24 cellular contexts compared by ENCODE assay signal in genomic region chr18:6605115-6605869, GRCh38.
A peak's percentile ranks its signal among the peaks of the same experiment; 100 is the strongest.
DNase-seq lines count a peak whose midpoint lies in the region; ATAC-seq, FAIRE-seq and TF ChIP-seq lines count a peak whose summit lies in the region.
"Had no signal": no experiment of that assay in that cellular context is flagged by ENCODE, and none has a peak within 500 bp of the region (broad histone marks: within the 10 kb centered on the region; RNA-seq: fewer than 3 reads in every experiment).

No MANE protein-coding gene starts in this region.

- BruUV-seq in PC-3 (replicated peaks; lab: Mats Ljungman, UMichigan): no TSS peak
- BruUV-seq in A673 (replicated peaks; lab: Mats Ljungman, UMichigan): no TSS peak

- peaks cover 4% of the 10 kb centered on the region for H3F3A ChIP-seq in PC-3 (ENCODE audit: low read length, unreplicated experiment)

- no peaks in the 10 kb centered on the region for H3K9me3 Mint-ChIP-seq in activated CD4-positive, alpha-beta T cell treated with anti-CD3 and anti-CD28 coated beads for 36 hours (ENCODE audit: low read depth)

- intact Hi-C loops in PC-3 (cut with micrococcal nuclease): loop anchor here (1.0 kb wide), 1 partner anchor 114 kb away; no protein-coding TSS in a partner anchor
- intact Hi-C loops in activated CD4-positive, alpha-beta T cell treated with anti-CD3 and anti-CD28 coated beads for 36 hours (cut with DNase I, micrococcal nuclease): no loop called here
- intact Hi-C loops in A673 (cut with micrococcal nuclease; ENCODE audit: unreplicated experiment): no loop called here

- POLR2A ChIA-PET in PC-3 (lab: Charles Lee; ENCODE audit: unreplicated experiment): interaction anchor here (0.7 kb wide), 1 partner anchor 15 kb away, joined by 3 read pairs; no protein-coding TSS in a partner anchor
- POLR2A ChIA-PET in activated CD4-positive, alpha-beta T cell treated with anti-CD3 and anti-CD28 coated beads for 36 hours (lab: Charles Lee): no interaction called here
- POLR2A ChIA-PET in A673 (lab: Charles Lee; ENCODE audit: low non-redundant PET): no interaction called here

- no peaks in the 10 kb centered on the region for H3K27me3 Mint-ChIP-seq in activated CD4-positive, alpha-beta T cell treated with anti-CD3 and anti-CD28 coated beads for 36 hours
- H3K27me3 Mint-ChIP-seq: stimulated activated naive CD8-positive, alpha-beta T cell treated with anti-CD3 and anti-CD28 coated beads, Interleukin-15, Interleukin-2, amounts not matched to agents 100 ng/mL and 50 ng/mL, for 24 hours had no signal

- H3K36me3 Mint-ChIP-seq in activated CD4-positive, alpha-beta T cell treated with anti-CD3 and anti-CD28 coated beads for 36 hours (ENCODE audit: low read depth): no peaks in the 10 kb centered on the region
- H3K36me3 Mint-ChIP-seq: CD8-positive, alpha-beta memory T cell; natural killer cell had no signal

- no peaks in the 10 kb centered on the region; the same call in 1 of the 2 replicates for H3K9me2 ChIP-seq in PC-3 (replicated peaks; ENCODE audit: low read length)

- no peaks in the 10 kb centered on the region for H3K4me1 Mint-ChIP-seq in activated CD4-positive, alpha-beta T cell treated with anti-CD3 and anti-CD28 coated beads for 36 hours
- H3K4me1 Mint-ChIP-seq: CD8-positive, alpha-beta memory T cell; natural killer cell had no signal

- H3K4me3 ChIP-seq in PC-3 (ENCODE audit: low read length): no peak overlapping the region
- no peak overlapping the region for H3K4me3 ChIP-seq in fibroblast of mammary gland (ENCODE audit: control insufficient read depth, low read depth, low read length)
- no peak overlapping the region for H3K4me3 ChIP-seq in osteoblast (ENCODE audit: insufficient read depth, low read length)
- H3K4me3 ChIP-seq in A673 (ENCODE audit: low read depth, low read length, poor library complexity, severe bottlenecking): no peak overlapping the region
- H3K4me3 ChIP-seq: breast epithelium, coronary artery, esophagus squamous epithelium, HAP-1, right lobe of liver, tibial artery had no signal

- H3K4me1 ChIP-seq in PC-3 (ENCODE audit: insufficient read depth, low read length) (peaks cover 40% of the 10 kb centered on the region), osteoblast (ENCODE audit: insufficient read depth, low read length) (peaks cover 2% of the 10 kb centered on the region), A673 (ENCODE audit: insufficient read depth, low read length, poor library complexity, severe bottlenecking) (no peaks in the 10 kb centered on the region)
- H3K4me1 ChIP-seq: breast epithelium, HAP-1, right lobe of liver had no signal

- DNase-seq in PC-3: peak; percentile 61
- DNase-seq in fibroblast of mammary gland (ENCODE audit: low read depth): peak; percentile 43
- DNase-seq in osteoblast (ENCODE audit: insufficient read length, low spot score, missing footprints): peak; percentile 48
- no peak for DNase-seq in urothelium cell line (ENCODE audit: low spot score)
- DNase-seq in iPS-NIHi7 (ENCODE audit: extremely low spot score): no peak
- no peak for DNase-seq in activated CD4-positive, alpha-beta T cell treated with anti-CD3 and anti-CD28 coated beads for 36 hours
- DNase-seq in A673 (ENCODE audit: low spot score): no peak
- DNase-seq: activated CD4-positive, alpha-beta T cell treated with anti-CD3 and anti-CD28 coated beads for 48 hours; activated naive CD4-positive, alpha-beta T cell; activated T-cell treated with anti-CD3 and anti-CD28 coated beads, Interleukin-2, amount 50 U/mL, for 48 hours; CD8-positive, alpha-beta memory T cell; esophagus squamous epithelium; natural killer cell; NCI-H1694 treated with DMSO at 0.1 percent for 48 hours; right lobe of liver; stimulated activated CD4-positive, alpha-beta T cell treated with anti-CD3 and anti-CD28 coated beads, Interleukin-15, amount 100 ng/mL, for 24 hours; tibial artery had no signal

- H3K27me3 ChIP-seq in PC-3 (ENCODE audit: low read length): no peaks in the 10 kb centered on the region
- no peaks in the 10 kb centered on the region for H3K27me3 ChIP-seq in osteoblast (ENCODE audit: insufficient read depth, low read length)
- no peaks in the 10 kb centered on the region for H3K27me3 ChIP-seq in A673 (replicated peaks; ENCODE audit: insufficient read depth, low read depth, low read length, poor library complexity)
- H3K27me3 ChIP-seq: breast epithelium, esophagus squamous epithelium, right lobe of liver, tibial artery had no signal

- H3K4me2 ChIP-seq in PC-3 (ENCODE audit: low read length) (peak overlapping the region; percentile 9), osteoblast (ENCODE audit: insufficient read depth, low read length) (peak overlapping the region; percentile 40)

- H3K36me3 ChIP-seq in PC-3 (ENCODE audit: low read depth, low read length) (no peaks in the 10 kb centered on the region), osteoblast (ENCODE audit: insufficient read depth, low read length) (no peaks in the 10 kb centered on the region), A673 (ENCODE audit: insufficient read depth, low read length, poor library complexity, severe bottlenecking) (no peaks in the 10 kb centered on the region)
- H3K36me3 ChIP-seq: breast epithelium, esophagus squamous epithelium, HAP-1, right lobe of liver, tibial artery had no signal

- no peak overlapping the region for H2AFZ ChIP-seq in PC-3 (ENCODE audit: low read length)
- peak overlapping the region; percentile 60 for H2AFZ ChIP-seq in osteoblast (ENCODE audit: low read length)
- H2AFZ ChIP-seq: parathyroid adenoma had no signal

- H3K27ac ChIP-seq in PC-3 (ENCODE audit: low read length): peak overlapping the region; percentile 26; the same call in 1 of the 2 replicates
- H3K27ac ChIP-seq in osteoblast (ENCODE audit: low read depth, low read length): no peak overlapping the region
- H3K27ac ChIP-seq in A673 (ENCODE audit: low read depth, low read length, poor library complexity, severe bottlenecking): no peak overlapping the region
- H3K27ac ChIP-seq: breast epithelium, coronary artery, parathyroid adenoma, right lobe of liver, tibial artery had no signal

- ATAC-seq in PC-3: peak; percentile 72
- ATAC-seq in activated CD4-positive, alpha-beta T cell treated with anti-CD3 and anti-CD28 coated beads for 36 hours: no peak
- ATAC-seq: natural killer cell, right lobe of liver had no signal

- TF ChIP-seq CTCF in PC-3 (conservative IDR thresholded peaks at IDR 0.05; ENCODE audit: low read depth, low read length) (no peak), fibroblast of mammary gland (conservative IDR thresholded peaks at IDR 0.05; ENCODE audit: control insufficient read depth, insufficient read depth, low read depth, low read length) (no peak), osteoblast (IDR thresholded peaks at IDR 0.05; ENCODE audit: extremely low read depth, low read depth, low read length) (no peak), A673 (conservative IDR thresholded peaks at IDR 0.05; ENCODE audit: low read depth, low read length) (no peak)

- FAIRE-seq in urothelium cell line (lab: Jason Lieb, UNC): peak; percentile 77
- FAIRE-seq: GM18507 had no signal

- CTCF ChIA-PET in PC-3 (lab: Charles Lee): no interaction called here
- CTCF ChIA-PET in activated CD4-positive, alpha-beta T cell treated with anti-CD3 and anti-CD28 coated beads for 36 hours (lab: Charles Lee): no interaction called here
- CTCF ChIA-PET in A673 (lab: Charles Lee): no interaction called here

- H4K20me1 ChIP-seq in PC-3 (ENCODE audit: low read length) (no peaks in the 10 kb centered on the region), osteoblast (ENCODE audit: insufficient read depth, low read length) (no peaks in the 10 kb centered on the region)

- no peak overlapping the region for H3K27ac Mint-ChIP-seq in activated CD4-positive, alpha-beta T cell treated with anti-CD3 and anti-CD28 coated beads for 36 hours
- H3K27ac Mint-ChIP-seq: CD8-positive, alpha-beta memory T cell; natural killer cell; stimulated activated naive CD8-positive, alpha-beta T cell treated with anti-CD3 and anti-CD28 coated beads, Interleukin-15, Interleukin-2, amounts not matched to agents 100 ng/mL and 50 ng/mL, for 24 hours; T-helper 1 cell treated with Interleukin-12 subunit alpha and Interleukin-12 subunit beta and Interleukin-4 antibody, amounts not matched to agents 30 μg/mL and 1 μg/mL, for 36 hours had no signal

- H3K9me3 ChIP-seq in PC-3 (ENCODE audit: low read length) (no peaks in the 10 kb centered on the region), osteoblast (ENCODE audit: low read depth, low read length) (no peaks in the 10 kb centered on the region), A673 (ENCODE audit: low read depth, low read length, poor library complexity, severe bottlenecking) (peaks cover 42% of the 10 kb centered on the region)
- H3K9me3 ChIP-seq: breast epithelium, esophagus squamous epithelium, HAP-1, right lobe of liver, tibial artery had no signal

- no peak overlapping the region for H3K9ac ChIP-seq in PC-3 (ENCODE audit: low read length)
- H3K9ac ChIP-seq: parathyroid adenoma had no signal

- H3K4me3 Mint-ChIP-seq in activated CD4-positive, alpha-beta T cell treated with anti-CD3 and anti-CD28 coated beads for 36 hours: no peak overlapping the region
- H3K4me3 Mint-ChIP-seq: CD8-positive, alpha-beta memory T cell; natural killer cell; stimulated activated naive CD8-positive, alpha-beta T cell treated with anti-CD3 and anti-CD28 coated beads, Interleukin-15, Interleukin-2, amounts not matched to agents 100 ng/mL and 50 ng/mL, for 24 hours; T-helper 1 cell treated with Interleukin-12 subunit alpha and Interleukin-12 subunit beta and Interleukin-4 antibody, amounts not matched to agents 30 μg/mL and 1 μg/mL, for 36 hours had no signal

- H3K79me2 ChIP-seq in PC-3 (ENCODE audit: low read length) (no peaks in the 10 kb centered on the region), osteoblast (ENCODE audit: insufficient read depth, low read length) (no peaks in the 10 kb centered on the region)
- H3K79me2 ChIP-seq: parathyroid adenoma had no signal

Comparison
In these comparisons a context has a peak if more than half of its experiments do, and no peak if none do; other contexts are left out.
1. DNase-seq: peak in PC-3 (single experiment), fibroblast of mammary gland (single experiment) and osteoblast (single experiment); none in urothelium cell line (single experiment), iPS-NIHi7 (single experiment), activated CD4-positive, alpha-beta T cell treated with anti-CD3 and anti-CD28 coated beads for 36 hours (single experiment) and A673 (single experiment).